In the genomic region with DNA sequence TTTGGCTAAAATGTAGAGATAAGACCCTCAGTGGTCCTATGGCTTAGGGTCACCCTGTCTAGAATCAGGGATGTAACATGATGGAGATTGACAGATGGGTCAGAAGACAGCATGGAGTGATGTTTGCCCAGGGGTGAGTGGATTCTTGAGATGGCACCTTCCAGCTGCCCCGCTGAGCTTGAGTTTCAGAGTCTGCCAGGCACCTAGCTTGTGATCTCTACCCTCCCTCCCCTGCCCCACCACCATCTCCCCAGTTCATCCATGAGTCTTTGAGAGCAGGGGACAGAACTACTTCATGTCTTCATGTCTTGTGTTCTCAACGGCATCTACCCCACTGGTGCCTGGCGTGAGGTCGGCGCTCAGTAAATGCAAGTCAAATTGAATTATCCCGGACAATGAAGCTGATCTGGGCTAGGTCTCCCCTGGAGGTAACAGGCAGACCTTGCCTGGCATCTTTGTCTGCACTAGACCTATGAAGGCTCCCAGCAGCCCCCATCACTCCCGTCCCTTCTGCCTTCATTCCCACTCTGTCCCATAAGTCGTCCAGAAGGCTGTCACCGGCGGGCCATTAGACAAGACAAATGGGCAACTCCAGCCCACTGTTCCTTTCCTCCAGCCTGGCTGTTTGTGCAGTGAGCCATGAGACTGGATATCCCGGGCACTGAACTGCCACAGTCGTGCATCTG, we compare ENCODE assay signal across 26 cellular contexts.
"Had no signal": no experiment of that assay in that cellular context is flagged by ENCODE, and none has a peak within 500 bp of the region (broad histone marks: within the 10 kb centered on the region; RNA-seq: fewer than 3 reads in every experiment).

No MANE protein-coding gene starts in this region.

- ATAC-seq: left colon, lower lobe of right lung, natural killer cell had no signal

- H3K27ac ChIP-seq: epithelial cell of prostate, lower lobe of right lung, neutrophil, ovary, suprapubic skin, tibial artery had no signal

- H3K4me3 ChIP-seq: lower lobe of right lung, ovary, smooth muscle cell, suprapubic skin, tibial artery had no signal

- H3K27me3 ChIP-seq: ovary had no signal

- H3K27ac Mint-ChIP-seq: activated CD4-positive, alpha-beta memory T cell treated with anti-CD3 and anti-CD28 coated beads, Interleukin-2, amount 10 ng/mL, durations not matched to agents 7 days and 5 days; activated CD4-positive, alpha-beta T cell treated with anti-CD3 and anti-CD28 coated beads, Interleukin-2, amount 10 ng/mL, durations not matched to agents 24 days and 14 days; activated T-cell treated with anti-CD3 and anti-CD28 coated beads, Interleukin-2, amount 50 U/mL, for 24 hours; dendritic cell treated with granulocyte-macrophage colony-stimulating factor and Interleukin-4, amounts not matched to agents 40 ng/mL and 50 ng/mL, for 4 days; natural killer cell; progenitor cell of endocrine pancreas had no signal

- DNase-seq: activated CD4-positive, alpha-beta memory T cell treated with anti-CD3 and anti-CD28 coated beads, Interleukin-2, amount 10 ng/mL, durations not matched to agents 7 days and 5 days; activated CD4-positive, alpha-beta T cell treated with anti-CD3 and anti-CD28 coated beads, Interleukin-2, amount 10 ng/mL, durations not matched to agents 24 days and 14 days; activated CD4-positive, CD25-positive, alpha-beta regulatory T cell treated with anti-CD3 and anti-CD28 coated beads, Interleukin-2, amount 50 U/mL, for 72 hours; activated CD8-positive, alpha-beta memory T cell treated with anti-CD3 and anti-CD28 coated beads, Interleukin-2, amount 50 U/mL, for 48 hours; activated gamma-delta T cell; activated naive CD4-positive, alpha-beta T cell treated with anti-CD3 and anti-CD28 coated beads, Interleukin-2, amount 50 U/mL, for 16 hours; activated T-cell treated with anti-CD3 and anti-CD28 coated beads, Interleukin-2, amount 50 U/mL, for 24 hours; amniotic stem cell; central memory CD4-positive, alpha-beta T cell; effector CD4-positive, alpha-beta T cell; left colon; lower lobe of right lung; mesendoderm; natural killer cell; ovary; stimulated activated CD4-positive, alpha-beta T cell treated with anti-CD3 and anti-CD28 coated beads, Interleukin-15, amount 100 ng/mL, for 24 hours; stimulated activated CD4-positive, alpha-beta T cell treated with anti-CD3 and anti-CD28 coated beads, Interleukin-2, amount 100 ng/mL, for 24 hours; stimulated activated naive CD4-positive, alpha-beta T cell; T-helper 2 cell; tibial artery had no signal

- H3K9me3 ChIP-seq: lower lobe of right lung, neutrophil, ovary, suprapubic skin, tibial artery had no signal

- H3K4me1 Mint-ChIP-seq: activated CD4-positive, alpha-beta memory T cell treated with anti-CD3 and anti-CD28 coated beads, Interleukin-2, amount 10 ng/mL, durations not matched to agents 7 days and 5 days; activated CD4-positive, alpha-beta T cell treated with anti-CD3 and anti-CD28 coated beads, Interleukin-2, amount 10 ng/mL, durations not matched to agents 24 days and 14 days had no signal

- H3K27me3 Mint-ChIP-seq: activated CD4-positive, alpha-beta T cell treated with anti-CD3 and anti-CD28 coated beads, Interleukin-2, amount 10 ng/mL, durations not matched to agents 24 days and 14 days had no signal

- H3K36me3 ChIP-seq: lower lobe of right lung, neutrophil, ovary, suprapubic skin, tibial artery had no signal

- H3K4me1 ChIP-seq: lower lobe of right lung, suprapubic skin, tibial artery had no signal

- H3K9me3 Mint-ChIP-seq: activated CD4-positive, alpha-beta memory T cell treated with anti-CD3 and anti-CD28 coated beads, Interleukin-2, amount 10 ng/mL, durations not matched to agents 7 days and 5 days; activated CD4-positive, alpha-beta T cell treated with anti-CD3 and anti-CD28 coated beads, Interleukin-2, amount 10 ng/mL, durations not matched to agents 24 days and 14 days; activated T-cell treated with anti-CD3 and anti-CD28 coated beads, Interleukin-2, amount 50 U/mL, for 24 hours; dendritic cell treated with granulocyte-macrophage colony-stimulating factor and Interleukin-4, amounts not matched to agents 40 ng/mL and 50 ng/mL, for 4 days; natural killer cell had no signal

- H3K4me3 Mint-ChIP-seq: activated CD4-positive, alpha-beta memory T cell treated with anti-CD3 and anti-CD28 coated beads, Interleukin-2, amount 10 ng/mL, durations not matched to agents 7 days and 5 days; activated CD4-positive, alpha-beta T cell treated with anti-CD3 and anti-CD28 coated beads, Interleukin-2, amount 10 ng/mL, durations not matched to agents 24 days and 14 days; activated T-cell treated with anti-CD3 and anti-CD28 coated beads, Interleukin-2, amount 50 U/mL, for 24 hours; dendritic cell treated with granulocyte-macrophage colony-stimulating factor and Interleukin-4, amounts not matched to agents 40 ng/mL and 50 ng/mL, for 4 days; natural killer cell had no signal

- H3K4me2 ChIP-seq: smooth muscle cell had no signal

- H3K36me3 Mint-ChIP-seq: natural killer cell had no signal
